In the genomic region with DNA sequence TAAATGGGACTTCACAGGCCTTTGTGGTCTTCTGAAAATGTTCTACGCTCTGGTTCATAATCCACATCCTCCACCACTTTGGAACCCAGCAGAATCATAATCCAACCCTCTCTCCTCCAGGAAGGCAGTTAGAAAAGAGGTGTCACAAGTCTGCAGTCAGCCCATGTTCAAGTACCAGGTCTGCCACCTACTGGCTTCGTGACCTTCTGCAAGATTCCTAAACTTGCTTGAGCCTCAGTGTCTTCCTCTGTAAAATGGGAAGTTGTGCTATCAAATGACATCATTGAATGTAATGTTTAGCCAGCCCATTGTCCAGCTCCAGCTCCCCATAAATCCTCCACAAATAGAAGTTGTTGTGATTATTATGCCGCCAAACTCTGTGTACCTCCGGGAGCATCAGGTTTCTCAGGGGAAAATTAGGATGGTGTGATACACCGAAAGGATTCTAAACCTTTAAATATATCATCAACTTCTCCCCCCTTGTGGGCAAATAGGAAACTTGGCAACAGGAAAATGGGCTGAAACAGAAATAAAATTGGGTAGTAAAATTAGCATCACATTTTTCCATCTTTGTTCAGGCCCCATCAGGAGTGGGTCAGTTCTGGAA, we compare ENCODE assay signal across 8 cellular contexts.
DNase-seq lines count a peak whose midpoint lies in the region; ATAC-seq, FAIRE-seq and TF ChIP-seq lines count a peak whose summit lies in the region.

No MANE protein-coding gene starts in this region.

- no peak for FAIRE-seq in RCC 7860 (lab: Jason Lieb, UNC)

- H3K36me3 ChIP-seq in transverse colon: no peaks in the 10 kb centered on the region

- in situ Hi-C loops in ACHN (cut with HindIII; ENCODE audit: low pct_ligation_motif_present, low pct_unique_long_range_greater_than_20kb, low sequenced_read_pairs): no loop called here
- in situ Hi-C loops in transverse colon (cut with MboI; ENCODE audit: low pct_ligation_motif_present in 1 of 4, low pct_unique_long_range_greater_than_20kb in 1 of 4, low sequenced_read_pairs in 3 of 4): no loop called here

- DNase-seq in ACHN (peak; percentile 54), RCC 7860 (ENCODE audit: low spot score) (peak; percentile 54), fibroblast of peridontal ligament (ENCODE audit: extremely low read depth) (peak; percentile 73), transverse colon (peak; percentile 31), putamen (ENCODE audit: low spot score) (no peak)

- TF ChIP-seq EP300 in transverse colon (IDR thresholded peaks at IDR 0.05; ENCODE audit: low read depth): no peak

- no peak overlapping the region for H3K4me3 ChIP-seq in transverse colon

- no peaks in the 10 kb centered on the region for H3K27me3 ChIP-seq in transverse colon

- intact Hi-C loops in transverse colon (cut with DNase I; ENCODE audit: low total_unique reads): no loop called here

- no peak overlapping the region for H3K27ac ChIP-seq in transverse colon

- H3K4me1 ChIP-seq in transverse colon: no peaks in the 10 kb centered on the region

- WGBS in transverse colon (ENCODE audit: low coverage in 1 of 2), 2 donors: 83 to 100% methylated on average over 3 to 5 of the region's 5 CpGs

- TF ChIP-seq CTCF in GM12873 (IDR thresholded peaks at IDR 0.05; ENCODE audit: insufficient read depth, low read depth, low read length, missing control alignments) (peak; percentile 70), transverse colon (IDR thresholded peaks at IDR 0.05) (peak; percentile 29 to 55 (median 37))

- H3K9me3 ChIP-seq in transverse colon: no peaks in the 10 kb centered on the region

- no peak for TF ChIP-seq POLR2A in transverse colon (IDR thresholded peaks at IDR 0.05)

- ATAC-seq in GM21528 (IDR thresholded peaks at IDR 0.05; ENCODE audit: low FRiP score, unreplicated experiment) (no peak), GM18520 (IDR thresholded peaks at IDR 0.05; ENCODE audit: unreplicated experiment) (no peak)
